Comparison of ENCODE assay signal across 1 cellular context in the genomic region with DNA sequence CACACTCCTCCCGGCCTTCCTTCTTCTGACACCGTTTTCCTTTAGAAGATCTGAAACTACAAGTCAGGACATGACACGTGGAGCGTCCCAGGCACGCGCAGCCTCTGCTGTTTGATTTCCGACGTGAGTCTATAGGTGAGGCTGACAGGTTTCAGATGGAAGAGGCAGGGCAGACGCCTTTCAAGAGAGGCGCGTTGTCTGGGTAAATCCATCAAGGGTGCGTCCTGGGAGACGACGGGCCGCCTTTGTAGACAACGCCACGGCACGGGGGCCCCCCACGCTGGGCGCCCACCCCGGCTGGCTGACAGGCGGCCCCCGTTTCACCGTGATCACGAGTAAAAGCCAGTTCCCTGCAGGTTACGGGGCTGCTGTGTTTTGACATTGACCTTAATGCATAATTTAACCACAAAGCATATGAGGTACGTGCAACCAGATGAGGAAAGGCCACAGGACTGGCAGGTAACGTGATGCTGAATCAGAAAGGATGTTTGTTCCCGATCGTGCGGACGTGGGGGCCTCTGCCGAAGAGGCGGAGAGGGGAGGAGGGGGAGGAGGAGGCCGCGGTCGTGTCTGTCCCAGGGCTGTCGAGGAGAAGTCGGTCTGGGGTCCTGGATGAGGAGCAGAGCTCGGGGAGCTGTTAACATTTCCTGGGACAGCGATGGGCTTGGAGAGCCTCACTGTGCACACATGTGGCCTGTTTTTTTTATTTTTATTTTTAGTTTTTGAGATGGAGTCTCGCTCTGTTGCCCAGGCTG.
TF ChIP-seq lines count a peak whose summit lies in the region.

No MANE protein-coding gene starts in this region.

TF ChIP-seq in GM23338, 12 proteins besides CTCF, POLR2A, EP300 and RAD21 (continued from another document):
- TF ChIP-seq, protein P1, sequence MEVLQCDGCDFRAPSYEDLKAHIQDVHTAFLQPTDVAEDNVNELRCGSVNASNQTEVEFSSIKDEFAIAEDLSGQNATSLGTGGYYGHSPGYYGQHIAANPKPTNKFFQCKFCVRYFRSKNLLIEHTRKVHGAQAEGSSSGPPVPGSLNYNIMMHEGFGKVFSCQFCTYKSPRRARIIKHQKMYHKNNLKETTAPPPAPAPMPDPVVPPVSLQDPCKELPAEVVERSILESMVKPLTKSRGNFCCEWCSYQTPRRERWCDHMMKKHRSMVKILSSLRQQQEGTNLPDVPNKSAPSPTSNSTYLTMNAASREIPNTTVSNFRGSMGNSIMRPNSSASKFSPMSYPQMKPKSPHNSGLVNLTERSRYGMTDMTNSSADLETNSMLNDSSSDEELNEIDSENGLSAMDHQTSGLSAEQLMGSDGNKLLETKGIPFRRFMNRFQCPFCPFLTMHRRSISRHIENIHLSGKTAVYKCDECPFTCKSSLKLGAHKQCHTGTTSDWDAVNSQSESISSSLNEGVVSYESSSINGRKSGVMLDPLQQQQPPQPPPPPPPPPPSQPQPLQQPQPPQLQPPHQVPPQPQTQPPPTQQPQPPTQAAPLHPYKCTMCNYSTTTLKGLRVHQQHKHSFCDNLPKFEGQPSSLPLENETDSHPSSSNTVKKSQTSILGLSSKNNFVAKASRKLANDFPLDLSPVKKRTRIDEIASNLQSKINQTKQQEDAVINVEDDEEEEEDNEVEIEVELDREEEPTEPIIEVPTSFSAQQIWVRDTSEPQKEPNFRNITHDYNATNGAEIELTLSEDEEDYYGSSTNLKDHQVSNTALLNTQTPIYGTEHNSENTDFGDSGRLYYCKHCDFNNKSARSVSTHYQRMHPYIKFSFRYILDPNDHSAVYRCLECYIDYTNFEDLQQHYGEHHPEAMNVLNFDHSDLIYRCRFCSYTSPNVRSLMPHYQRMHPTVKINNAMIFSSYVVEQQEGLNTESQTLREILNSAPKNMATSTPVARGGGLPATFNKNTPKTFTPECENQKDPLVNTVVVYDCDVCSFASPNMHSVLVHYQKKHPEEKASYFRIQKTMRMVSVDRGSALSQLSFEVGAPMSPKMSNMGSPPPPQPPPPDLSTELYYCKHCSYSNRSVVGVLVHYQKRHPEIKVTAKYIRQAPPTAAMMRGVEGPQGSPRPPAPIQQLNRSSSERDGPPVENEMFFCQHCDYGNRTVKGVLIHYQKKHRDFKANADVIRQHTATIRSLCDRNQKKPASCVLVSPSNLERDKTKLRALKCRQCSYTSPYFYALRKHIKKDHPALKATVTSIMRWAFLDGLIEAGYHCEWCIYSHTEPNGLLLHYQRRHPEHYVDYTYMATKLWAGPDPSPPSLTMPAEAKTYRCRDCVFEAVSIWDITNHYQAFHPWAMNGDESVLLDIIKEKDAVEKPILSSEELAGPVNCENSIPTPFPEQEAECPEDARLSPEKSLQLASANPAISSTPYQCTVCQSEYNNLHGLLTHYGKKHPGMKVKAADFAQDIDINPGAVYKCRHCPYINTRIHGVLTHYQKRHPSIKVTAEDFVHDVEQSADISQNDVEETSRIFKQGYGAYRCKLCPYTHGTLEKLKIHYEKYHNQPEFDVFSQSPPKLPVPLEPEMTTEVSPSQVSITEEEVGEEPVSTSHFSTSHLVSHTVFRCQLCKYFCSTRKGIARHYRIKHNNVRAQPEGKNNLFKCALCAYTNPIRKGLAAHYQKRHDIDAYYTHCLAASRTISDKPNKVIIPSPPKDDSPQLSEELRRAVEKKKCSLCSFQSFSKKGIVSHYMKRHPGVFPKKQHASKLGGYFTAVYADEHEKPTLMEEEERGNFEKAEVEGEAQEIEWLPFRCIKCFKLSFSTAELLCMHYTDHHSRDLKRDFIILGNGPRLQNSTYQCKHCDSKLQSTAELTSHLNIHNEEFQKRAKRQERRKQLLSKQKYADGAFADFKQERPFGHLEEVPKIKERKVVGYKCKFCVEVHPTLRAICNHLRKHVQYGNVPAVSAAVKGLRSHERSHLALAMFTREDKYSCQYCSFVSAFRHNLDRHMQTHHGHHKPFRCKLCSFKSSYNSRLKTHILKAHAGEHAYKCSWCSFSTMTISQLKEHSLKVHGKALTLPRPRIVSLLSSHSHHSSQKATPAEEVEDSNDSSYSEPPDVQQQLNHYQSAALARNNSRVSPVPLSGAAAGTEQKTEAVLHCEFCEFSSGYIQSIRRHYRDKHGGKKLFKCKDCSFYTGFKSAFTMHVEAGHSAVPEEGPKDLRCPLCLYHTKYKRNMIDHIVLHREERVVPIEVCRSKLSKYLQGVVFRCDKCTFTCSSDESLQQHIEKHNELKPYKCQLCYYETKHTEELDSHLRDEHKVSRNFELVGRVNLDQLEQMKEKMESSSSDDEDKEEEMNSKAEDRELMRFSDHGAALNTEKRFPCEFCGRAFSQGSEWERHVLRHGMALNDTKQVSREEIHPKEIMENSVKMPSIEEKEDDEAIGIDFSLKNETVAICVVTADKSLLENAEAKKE (CRISPR knock-in tag; IDR thresholded peaks at IDR 0.05): no peak
- no peak for TF ChIP-seq ZNF331 (CRISPR knock-in tag; IDR thresholded peaks at IDR 0.05; ENCODE audit: low read depth)
- TF ChIP-seq POLR2AphosphoS5 (IDR thresholded peaks at IDR 0.05; ENCODE audit: low read depth): no peak
- TF ChIP-seq EZH2phosphoT487 (IDR thresholded peaks at IDR 0.05; ENCODE audit: unreplicated experiment): no peak
- TF ChIP-seq NANOG (IDR thresholded peaks at IDR 0.05; ENCODE audit: borderline replicate concordance): no peak
- TF ChIP-seq, protein P2, sequence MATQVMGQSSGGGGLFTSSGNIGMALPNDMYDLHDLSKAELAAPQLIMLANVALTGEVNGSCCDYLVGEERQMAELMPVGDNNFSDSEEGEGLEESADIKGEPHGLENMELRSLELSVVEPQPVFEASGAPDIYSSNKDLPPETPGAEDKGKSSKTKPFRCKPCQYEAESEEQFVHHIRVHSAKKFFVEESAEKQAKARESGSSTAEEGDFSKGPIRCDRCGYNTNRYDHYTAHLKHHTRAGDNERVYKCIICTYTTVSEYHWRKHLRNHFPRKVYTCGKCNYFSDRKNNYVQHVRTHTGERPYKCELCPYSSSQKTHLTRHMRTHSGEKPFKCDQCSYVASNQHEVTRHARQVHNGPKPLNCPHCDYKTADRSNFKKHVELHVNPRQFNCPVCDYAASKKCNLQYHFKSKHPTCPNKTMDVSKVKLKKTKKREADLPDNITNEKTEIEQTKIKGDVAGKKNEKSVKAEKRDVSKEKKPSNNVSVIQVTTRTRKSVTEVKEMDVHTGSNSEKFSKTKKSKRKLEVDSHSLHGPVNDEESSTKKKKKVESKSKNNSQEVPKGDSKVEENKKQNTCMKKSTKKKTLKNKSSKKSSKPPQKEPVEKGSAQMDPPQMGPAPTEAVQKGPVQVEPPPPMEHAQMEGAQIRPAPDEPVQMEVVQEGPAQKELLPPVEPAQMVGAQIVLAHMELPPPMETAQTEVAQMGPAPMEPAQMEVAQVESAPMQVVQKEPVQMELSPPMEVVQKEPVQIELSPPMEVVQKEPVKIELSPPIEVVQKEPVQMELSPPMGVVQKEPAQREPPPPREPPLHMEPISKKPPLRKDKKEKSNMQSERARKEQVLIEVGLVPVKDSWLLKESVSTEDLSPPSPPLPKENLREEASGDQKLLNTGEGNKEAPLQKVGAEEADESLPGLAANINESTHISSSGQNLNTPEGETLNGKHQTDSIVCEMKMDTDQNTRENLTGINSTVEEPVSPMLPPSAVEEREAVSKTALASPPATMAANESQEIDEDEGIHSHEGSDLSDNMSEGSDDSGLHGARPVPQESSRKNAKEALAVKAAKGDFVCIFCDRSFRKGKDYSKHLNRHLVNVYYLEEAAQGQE (IDR thresholded peaks at IDR 0.05; ENCODE audit: unreplicated experiment): no peak
- no peak for TF ChIP-seq ZNF114 (CRISPR knock-in tag; IDR thresholded peaks at IDR 0.05)
- TF ChIP-seq EZH2 (IDR thresholded peaks at IDR 0.05; ENCODE audit: low read depth, unreplicated experiment): no peak
TF ChIP-seq in GM23338: peak in this region for 0.
